In genomic region chrX:1893758-1894294, GRCh38 we compare ENCODE assay signal across 16 cellular contexts.
"Had no signal": no experiment of that assay in that cellular context is flagged by ENCODE, and none has a peak within 500 bp of the region (broad histone marks: within the 10 kb centered on the region; RNA-seq: fewer than 3 reads in every experiment).

No MANE protein-coding gene starts in this region.

- H3K9me3 ChIP-seq: pancreas, thyroid gland, vagina had no signal

- DNase-seq: dorsolateral prefrontal cortex; effector CD4-positive, alpha-beta T cell; mesenchymal stem cell; midbrain; naive thymus-derived CD8-positive, alpha-beta T cell; nephron progenitor cell; occipital lobe; pancreas; retina; stimulated activated CD4-positive, alpha-beta T cell treated with anti-CD3 and anti-CD28 coated beads, Interleukin-2, amount 100 ng/mL, for 24 hours; stimulated activated CD4-positive, alpha-beta T cell treated with anti-CD3 and anti-CD28 coated beads, Interleukin-4, amount 100 ng/mL, for 24 hours; stimulated activated naive CD4-positive, alpha-beta T cell treated with Interleukin-2 at 50 U/mL for 16 hours; stomach; thyroid gland; trophoblast cell had no signal

- H3K27me3 ChIP-seq: pancreas, stomach, thyroid gland, vagina had no signal

- H3K36me3 ChIP-seq: pancreas, stomach, thyroid gland, vagina had no signal

- H3K4me3 ChIP-seq: pancreas, stomach, thyroid gland, vagina had no signal

- H3K4me1 ChIP-seq: pancreas, stomach, thyroid gland, vagina had no signal

- H3K27ac ChIP-seq: dorsolateral prefrontal cortex, pancreas, stomach, thyroid gland, vagina had no signal
